In the genomic region with DNA sequence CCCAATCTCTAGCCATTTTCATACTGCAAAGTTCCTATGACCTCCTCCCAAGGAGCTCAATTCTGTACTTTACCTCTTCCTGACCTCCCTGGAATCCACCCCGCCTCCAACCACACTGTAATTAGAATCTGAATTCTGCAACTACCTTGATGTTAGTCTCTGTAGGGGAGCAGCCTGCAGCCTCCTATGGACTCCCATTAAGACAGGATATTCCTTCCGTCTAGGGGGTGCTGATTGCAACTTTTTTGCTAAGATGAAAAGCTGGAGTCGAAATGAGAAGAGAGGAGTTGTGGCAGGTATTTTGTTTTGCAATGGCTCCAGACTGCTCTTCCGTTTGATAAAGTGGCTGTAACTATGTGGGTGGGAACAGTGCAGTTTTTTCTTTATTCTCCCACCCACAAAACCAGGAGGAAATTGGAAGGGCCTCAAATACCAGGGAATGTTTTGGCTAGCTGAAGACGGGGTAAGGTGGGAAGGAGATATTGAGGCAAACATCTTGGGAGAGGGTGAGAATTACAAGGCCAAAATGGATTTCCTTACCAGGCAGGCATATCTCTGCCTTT, we compare ENCODE assay signal across 11 cellular contexts. TPM values are rescaled to one million over a fixed set of nuclear protein-coding genes. Genes with fewer than 3 reads are reported as not detected.
DNase-seq lines count a peak whose midpoint lies in the region; ATAC-seq lines count a peak whose summit lies in the region.
"Had no signal": no experiment of that assay in that cellular context is flagged by ENCODE, and none has a peak within 500 bp of the region (broad histone marks: within the 10 kb centered on the region; RNA-seq: fewer than 3 reads in every experiment).

No MANE protein-coding gene starts in this region.

- no peaks in the 10 kb centered on the region for H3K9me3 ChIP-seq in iPS-18a (ENCODE audit: control insufficient read depth, low read depth, low read length)

- peak overlapping the region; percentile 88 for H3K4me3 Mint-ChIP-seq in stimulated activated naive CD8-positive, alpha-beta T cell treated with anti-CD3 and anti-CD28 coated beads, Interleukin-15, Interleukin-2, amounts not matched to agents 100 ng/mL and 50 ng/mL, for 24 hours
- H3K4me3 Mint-ChIP-seq in activated CD8-positive, alpha-beta T cell treated with anti-CD3 and anti-CD28 coated beads, Interleukin-2, amount 10 ng/mL, durations not matched to agents 7 days and 5 days, result peak overlapping the region; percentile 95

- peak overlapping the region; percentile 26 for H3K4me3 ChIP-seq in iPS-18a (ENCODE audit: low read length)

- H3K4me1 ChIP-seq in iPS-18a (ENCODE audit: control insufficient read depth, low read depth, low read length), result peaks cover 33% of the 10 kb centered on the region

- H3K4me1 Mint-ChIP-seq in stimulated activated naive CD8-positive, alpha-beta T cell treated with anti-CD3 and anti-CD28 coated beads, Interleukin-15, Interleukin-2, amounts not matched to agents 100 ng/mL and 50 ng/mL, for 24 hours (ENCODE audit: low read depth), result peaks cover 47% of the 10 kb centered on the region
- H3K4me1 Mint-ChIP-seq in activated CD8-positive, alpha-beta T cell treated with anti-CD3 and anti-CD28 coated beads, Interleukin-2, amount 10 ng/mL, durations not matched to agents 7 days and 5 days (ENCODE audit: low read depth), result peaks cover 44% of the 10 kb centered on the region

- CTCF ChIA-PET in activated CD8-positive, alpha-beta T cell treated with anti-CD3 and anti-CD28 coated beads, Interleukin-2, amount 10 ng/mL, durations not matched to agents 7 days and 5 days (lab: Charles Lee), result interaction anchor here (1.1 to 8.7 kb wide), 9 partner anchors 9 to 374 kb away, joined by 4 to 150 read pairs (median 10); a partner anchor contains a TSS

- H3K36me3 ChIP-seq in iPS-18a (ENCODE audit: control insufficient read depth, low read depth, low read length), result no peaks in the 10 kb centered on the region

- H3K9ac ChIP-seq in iPS-18a (ENCODE audit: low read length), result no peak overlapping the region

- no peaks in the 10 kb centered on the region for H3K36me3 Mint-ChIP-seq in stimulated activated naive CD8-positive, alpha-beta T cell treated with anti-CD3 and anti-CD28 coated beads, Interleukin-15, Interleukin-2, amounts not matched to agents 100 ng/mL and 50 ng/mL, for 24 hours (ENCODE audit: low read depth)
- no peaks in the 10 kb centered on the region for H3K36me3 Mint-ChIP-seq in activated CD8-positive, alpha-beta T cell treated with anti-CD3 and anti-CD28 coated beads, Interleukin-2, amount 10 ng/mL, durations not matched to agents 7 days and 5 days (ENCODE audit: low read depth)

- H3K9me3 Mint-ChIP-seq in stimulated activated naive CD8-positive, alpha-beta T cell treated with anti-CD3 and anti-CD28 coated beads, Interleukin-15, Interleukin-2, amounts not matched to agents 100 ng/mL and 50 ng/mL, for 24 hours, result no peaks in the 10 kb centered on the region
- H3K9me3 Mint-ChIP-seq in activated CD8-positive, alpha-beta T cell treated with anti-CD3 and anti-CD28 coated beads, Interleukin-2, amount 10 ng/mL, durations not matched to agents 7 days and 5 days (ENCODE audit: insufficient read depth), result no peaks in the 10 kb centered on the region

- peak overlapping the region; percentile 95 for H3K27ac Mint-ChIP-seq in stimulated activated naive CD8-positive, alpha-beta T cell treated with anti-CD3 and anti-CD28 coated beads, Interleukin-15, Interleukin-2, amounts not matched to agents 100 ng/mL and 50 ng/mL, for 24 hours
- H3K27ac Mint-ChIP-seq in activated CD8-positive, alpha-beta T cell treated with anti-CD3 and anti-CD28 coated beads, Interleukin-2, amount 10 ng/mL, durations not matched to agents 7 days and 5 days, result peak overlapping the region; percentile 99

- DNase-seq in stimulated activated naive CD8-positive, alpha-beta T cell treated with anti-CD3 and anti-CD28 coated beads, Interleukin-15, Interleukin-2, amounts not matched to agents 100 U/mL and 50 U/mL, for 24 hours, result no peak
- no peak for DNase-seq in activated CD8-positive, alpha-beta T cell treated with anti-CD3 and anti-CD28 coated beads, Interleukin-2, amount 10 ng/mL, durations not matched to agents 7 days and 5 days
- DNase-seq in COLO829 (ENCODE audit: low spot score) (no peak), GDM1 (lab: John Stamatoyannopoulos, UW) (no peak)
- DNase-seq in stimulated activated naive CD4-positive, alpha-beta T cell treated with Interleukin-2 at 50 U/mL for 16 hours (lab: John Stamatoyannopoulos, UW), result no peak
- DNase-seq: dorsolateral prefrontal cortex, NCI-H1694 treated with DMSO at 0.1 percent for 48 hours had no signal

- ATAC-seq in stimulated activated naive CD8-positive, alpha-beta T cell treated with anti-CD3 and anti-CD28 coated beads, Interleukin-15, Interleukin-2, amounts not matched to agents 100 U/mL and 50 U/mL, for 24 hours, result no peak
- no peak for ATAC-seq in activated CD8-positive, alpha-beta T cell treated with anti-CD3 and anti-CD28 coated beads, Interleukin-2, amount 10 ng/mL, durations not matched to agents 7 days and 5 days
- ATAC-seq in HG03095 (IDR thresholded peaks at IDR 0.05; ENCODE audit: unreplicated experiment), result no peak

- no peak overlapping the region for H3K27ac ChIP-seq in iPS-18a (ENCODE audit: low read length)
- H3K27ac ChIP-seq: C4-2B had no signal

- H3K27me3 Mint-ChIP-seq in stimulated activated naive CD8-positive, alpha-beta T cell treated with anti-CD3 and anti-CD28 coated beads, Interleukin-15, Interleukin-2, amounts not matched to agents 100 ng/mL and 50 ng/mL, for 24 hours, result no peaks in the 10 kb centered on the region
- H3K27me3 Mint-ChIP-seq in activated CD8-positive, alpha-beta T cell treated with anti-CD3 and anti-CD28 coated beads, Interleukin-2, amount 10 ng/mL, durations not matched to agents 7 days and 5 days (ENCODE audit: low read depth), result no peaks in the 10 kb centered on the region

- H3K27me3 ChIP-seq in iPS-18a (ENCODE audit: control insufficient read depth, insufficient read depth, low read length), result peaks cover 80% of the 10 kb centered on the region

- POLR2A ChIA-PET in activated CD8-positive, alpha-beta T cell treated with anti-CD3 and anti-CD28 coated beads, Interleukin-2, amount 10 ng/mL, durations not matched to agents 7 days and 5 days (lab: Charles Lee), result interaction anchor here (1.0 to 10.1 kb wide), 9 partner anchors 8 to 105 kb away, joined by 3 to 532 read pairs (median 103); a partner anchor contains a TSS

RNA-seq across cellular contexts. Expression of a gene that starts 23.8 kb away (rescaled TPM):
- 10 to 100 TPM; 28.0 to 29.3 TPM for total RNA-seq in activated CD8-positive, alpha-beta T cell treated with anti-CD3 and anti-CD28 coated beads, Interleukin-2, amount 10 ng/mL, durations not matched to agents 7 days and 5 days
